Comparison of ENCODE assay signal across 14 cellular contexts in genomic region chr1:27508139-27508665, GRCh38. TPM values are rescaled to one million over a fixed set of nuclear protein-coding genes. Genes with fewer than 3 reads are reported as not detected.
DNase-seq lines count a peak whose midpoint lies in the region; ATAC-seq, FAIRE-seq and TF ChIP-seq lines count a peak whose summit lies in the region.
"Had no signal": no experiment of that assay in that cellular context is flagged by ENCODE, and none has a peak within 500 bp of the region (broad histone marks: within the 10 kb centered on the region; RNA-seq: fewer than 3 reads in every experiment).

No MANE protein-coding gene starts in this region.

- H3K36me3 Mint-ChIP-seq in naive thymus-derived CD4-positive, alpha-beta T cell: no peaks in the 10 kb centered on the region

- H3K27ac Mint-ChIP-seq in naive thymus-derived CD4-positive, alpha-beta T cell: peak overlapping the region in 7 of 9 donors; percentile 3 to 74 (median 40)

- H3K4me3 ChIP-seq in astrocyte of the spinal cord (ENCODE audit: low read depth, low read length): no peak overlapping the region
- H3K4me3 ChIP-seq in naive thymus-derived CD4-positive, alpha-beta T cell (ENCODE audit: low read length): no peak overlapping the region

- no peak for ATAC-seq in naive thymus-derived CD4-positive, alpha-beta T cell
- ATAC-seq in GM18867 (IDR thresholded peaks at IDR 0.05; ENCODE audit: unreplicated experiment): no peak

- H3K4me1 ChIP-seq in naive thymus-derived CD4-positive, alpha-beta T cell (ENCODE audit: control insufficient read depth in 2 of 2, insufficient read depth in 2 of 2, low read length in 2 of 2): no peaks in the 10 kb centered on the region

- H3K9me3 ChIP-seq in naive thymus-derived CD4-positive, alpha-beta T cell (ENCODE audit: control insufficient read depth in 2 of 3, low read length in 3 of 3): no peaks in the 10 kb centered on the region

- no peak overlapping the region for H3K27ac ChIP-seq in naive thymus-derived CD4-positive, alpha-beta T cell (ENCODE audit: low read depth, low read length)

- H3K9me3 Mint-ChIP-seq in naive thymus-derived CD4-positive, alpha-beta T cell: no peaks in the 10 kb centered on the region

- TF ChIP-seq CTCF in D721Med (IDR thresholded peaks at IDR 0.05; ENCODE audit: insufficient read depth, missing control alignments): no peak
- peak; percentile 16 for TF ChIP-seq CTCF in astrocyte of the spinal cord (IDR thresholded peaks at IDR 0.05; ENCODE audit: low read depth, low read length)
- TF ChIP-seq CTCF in GM13976 (IDR thresholded peaks at IDR 0.05; ENCODE audit: borderline replicate concordance, control extremely low read depth, extremely low read depth, insufficient read depth, missing control alignments): no peak

- H3K27me3 ChIP-seq in naive thymus-derived CD4-positive, alpha-beta T cell (ENCODE audit: control insufficient read depth in 2 of 2, insufficient read depth in 2 of 2, low read length in 2 of 2): no peaks in the 10 kb centered on the region

- peak; percentile 3 for DNase-seq in D721Med (ENCODE audit: insufficient read length, low spot score)
- peak; percentile 34 for DNase-seq in HT-29 (ENCODE audit: low spot score)
- no peak for DNase-seq in astrocyte of the spinal cord (ENCODE audit: low read depth, low spot score)
- no peak for DNase-seq in naive thymus-derived CD4-positive, alpha-beta T cell
- DNase-seq in T1000 (lab: John Stamatoyannopoulos, UW): no peak
- no peak for DNase-seq in NCI-H1092 (lab: John Stamatoyannopoulos, UW)
- no peak for DNase-seq in GM13976 (ENCODE audit: low spot score)
- DNase-seq: activated CD4-positive, CD25-positive, alpha-beta regulatory T cell; activated naive CD4-positive, alpha-beta T cell; hypothalamus; stimulated activated CD8-positive, alpha-beta memory T cell treated with anti-CD3 and anti-CD28 coated beads, Interleukin-4, amount 100 ng/mL, for 48 hours had no signal

- H3K4me1 Mint-ChIP-seq in naive thymus-derived CD4-positive, alpha-beta T cell: peaks cover 0 to 5% (median 0%) of the 10 kb centered on the region in 7 donors

- intact Hi-C loops in naive thymus-derived CD4-positive, alpha-beta T cell (cut with micrococcal nuclease): no loop called here

- no peaks in the 10 kb centered on the region for H3K36me3 ChIP-seq in naive thymus-derived CD4-positive, alpha-beta T cell (ENCODE audit: control insufficient read depth in 2 of 3, insufficient read depth in 3 of 3, low read length in 3 of 3)

- no peak overlapping the region for H3K4me3 Mint-ChIP-seq in naive thymus-derived CD4-positive, alpha-beta T cell

- POLR2A ChIA-PET in naive thymus-derived CD4-positive, alpha-beta T cell (lab: Charles Lee): interaction anchor here (1.3 kb wide), 1 partner anchor 15 kb away, joined by 4 read pairs; no protein-coding TSS in a partner anchor

- CTCF ChIA-PET in naive thymus-derived CD4-positive, alpha-beta T cell (lab: Charles Lee): interaction anchor here (0.6 kb wide), 2 partner anchors 51 to 113 kb away, joined by 3 read pairs; no protein-coding TSS in a partner anchor

- no peak for FAIRE-seq in D721Med (lab: Jason Lieb, UNC)
- FAIRE-seq: RCC 7860, small intestine had no signal

- in situ Hi-C loops in astrocyte of the spinal cord (cut with HindIII; ENCODE audit: low sequenced_read_pairs) (no loop called here), GM13976 (cut with MboI; ENCODE audit: low sequenced_read_pairs, unreplicated experiment) (no loop called here)

- no peaks in the 10 kb centered on the region for H3K27me3 Mint-ChIP-seq in naive thymus-derived CD4-positive, alpha-beta T cell

RNA-seq across cellular contexts. Expression of gene WASF2, which starts 18.2 kb away (rescaled TPM):
- 21.5 and 23.9 TPM in 2 replicates for total RNA-seq in HT-29 (2014; rRNA removed; shearing (Covaris generic))
- 100 to 1,000 TPM; 136 to 177 (median 145) TPM for total RNA-seq in naive thymus-derived CD4-positive, alpha-beta T cell
- polyA plus RNA-seq in naive thymus-derived CD4-positive, alpha-beta T cell: 10 to 100 TPM; 78.4 to 85.0 TPM

Comparison
In these comparisons a context has a peak if more than half of its experiments do, and no peak if none do; other contexts are left out.
1. DNase-seq: peak in D721Med (single experiment) and HT-29 (single experiment); none in astrocyte of the spinal cord (single experiment), naive thymus-derived CD4-positive, alpha-beta T cell (0 of 9), T1000 (single experiment), NCI-H1092 (single experiment) and GM13976 (single experiment).